In the genomic region with DNA sequence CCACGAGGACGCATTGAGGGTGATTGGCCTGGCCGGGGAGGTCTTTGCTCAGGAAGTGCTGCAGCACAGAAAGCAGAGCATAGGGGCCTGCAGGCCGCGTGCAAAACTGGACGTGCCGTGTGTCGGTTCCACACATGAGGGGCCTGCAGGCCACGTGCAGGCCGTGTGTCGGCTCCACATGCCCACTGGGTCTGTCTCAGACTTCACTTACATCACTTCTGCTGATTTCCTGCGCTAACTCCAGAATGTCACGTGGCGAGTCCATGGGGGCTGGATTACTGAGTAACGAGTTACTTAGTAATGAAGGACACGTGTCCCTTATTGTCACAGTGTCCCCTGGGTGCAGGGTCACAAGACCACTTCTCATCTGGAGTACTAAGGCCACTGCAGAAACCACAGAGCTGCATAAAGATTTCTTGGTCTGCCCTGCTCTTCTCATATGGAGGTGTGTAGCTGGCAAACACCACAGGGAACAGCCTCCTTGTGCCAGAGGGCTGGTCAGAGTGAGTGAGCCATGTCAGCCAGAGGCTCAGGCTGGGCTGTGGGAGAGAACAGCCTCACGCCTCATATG, we compare ENCODE assay signal across 14 cellular contexts.
DNase-seq lines count a peak whose midpoint lies in the region; ATAC-seq and TF ChIP-seq lines count a peak whose summit lies in the region.
"Had no signal": no experiment of that assay in that cellular context is flagged by ENCODE, and none has a peak within 500 bp of the region (broad histone marks: within the 10 kb centered on the region; RNA-seq: fewer than 3 reads in every experiment).

No MANE protein-coding gene starts in this region.

- DNase-seq in heart right ventricle (no peak), Right ventricle myocardium superior (no peak), WTC11 (ENCODE audit: low spot score) (no peak), left lobe of liver (ENCODE audit: low spot score) (peak; percentile 64)
- no peak for DNase-seq in stimulated activated naive B cell treated with anti-CD40 and anti-IgM and Interleukin-4, amounts not matched to agents 10 μg/mL and 1 μg/mL and 100 μg/mL, for 72 hours
- DNase-seq: activated CD4-positive, alpha-beta T cell treated with anti-CD3 and anti-CD28 coated beads for 48 hours; caudate nucleus; NCI-H1417; NCI-H345; nucleus accumbens; T-helper 9 cell had no signal

- H3K4me1 ChIP-seq in heart right ventricle = no peaks in the 10 kb centered on the region

- 83 to 87% methylated on average over 17 of the region's 17 CpGs for WGBS in heart right ventricle, 2 donors

- no peaks in the 10 kb centered on the region for H3K9me3 Mint-ChIP-seq in WTC11
- H3K9me3 Mint-ChIP-seq in stimulated activated naive B cell treated with anti-CD40 and anti-IgM and Interleukin-4, amounts not matched to agents 10 μg/mL and 1 μg/mL and 100 μg/mL, for 72 hours = no peaks in the 10 kb centered on the region

- H3K4me3 Mint-ChIP-seq in WTC11 = no peak overlapping the region
- no peak overlapping the region for H3K4me3 Mint-ChIP-seq in stimulated activated naive B cell treated with anti-CD40 and anti-IgM and Interleukin-4, amounts not matched to agents 10 μg/mL and 1 μg/mL and 100 μg/mL, for 72 hours

- H3K36me3 Mint-ChIP-seq in WTC11 = peaks cover 29% of the 10 kb centered on the region
- H3K36me3 Mint-ChIP-seq in stimulated activated naive B cell treated with anti-CD40 and anti-IgM and Interleukin-4, amounts not matched to agents 10 μg/mL and 1 μg/mL and 100 μg/mL, for 72 hours = peaks cover 38 to 66% of the 10 kb centered on the region in 2 donors

- H3K4me3 ChIP-seq in heart right ventricle = no peak overlapping the region

- peak overlapping the region; percentile 61 for H3K27ac Mint-ChIP-seq in WTC11
- peak overlapping the region; percentile 62 for H3K27ac Mint-ChIP-seq in stimulated activated naive B cell treated with anti-CD40 and anti-IgM and Interleukin-4, amounts not matched to agents 10 μg/mL and 1 μg/mL and 100 μg/mL, for 72 hours

- TF ChIP-seq CTCF in heart right ventricle (IDR thresholded peaks at IDR 0.05) (no peak), WTC11 (IDR thresholded peaks at IDR 0.05) (no peak)

- H3K4me1 Mint-ChIP-seq in WTC11 = peaks cover 45% of the 10 kb centered on the region
- H3K4me1 Mint-ChIP-seq in stimulated activated naive B cell treated with anti-CD40 and anti-IgM and Interleukin-4, amounts not matched to agents 10 μg/mL and 1 μg/mL and 100 μg/mL, for 72 hours = peaks cover 7 to 19% of the 10 kb centered on the region in 2 donors

- peaks cover 0 to 90% (median 22%) of the 10 kb centered on the region in 9 donors for H3K36me3 ChIP-seq in heart right ventricle

- ATAC-seq in heart right ventricle (peak in 5 of 8 donors; percentile 14 to 51 (median 31)), Right ventricle myocardium superior (ENCODE audit: poor library complexity) (no peak), WTC11 (peak; percentile 35), left lobe of liver (peak; percentile 68), HG03108 (IDR thresholded peaks at IDR 0.05; ENCODE audit: unreplicated experiment) (no peak), GM21619 (IDR thresholded peaks at IDR 0.05; ENCODE audit: unreplicated experiment) (no peak), GM21825 (IDR thresholded peaks at IDR 0.05; ENCODE audit: unreplicated experiment) (no peak)
- ATAC-seq in stimulated activated naive B cell treated with anti-CD40 and anti-IgM and Interleukin-4, amounts not matched to agents 10 μg/mL and 1 μg/mL and 100 μg/mL, for 72 hours (replicated peaks) = no peak

- no peaks in the 10 kb centered on the region for H3K9me3 ChIP-seq in heart right ventricle

- H3K27me3 ChIP-seq in heart right ventricle = no peaks in the 10 kb centered on the region

- CTCF ChIA-PET in WTC11 (lab: Charles Lee) = interaction anchor here (0.5 to 1.2 kb wide), 2 partner anchors 27 to 123 kb away, joined by 3 read pairs; no protein-coding TSS in a partner anchor

- POLR2A ChIA-PET in WTC11 (lab: Charles Lee) = interaction anchor here (0.6 kb wide), 1 partner anchor 10 kb away, joined by 3 read pairs; no protein-coding TSS in a partner anchor

- no peak overlapping the region for H3K27ac ChIP-seq in heart right ventricle

- H3K27me3 Mint-ChIP-seq in WTC11 (ENCODE audit: low read depth) = no peaks in the 10 kb centered on the region
- no peaks in the 10 kb centered on the region for H3K27me3 Mint-ChIP-seq in stimulated activated naive B cell treated with anti-CD40 and anti-IgM and Interleukin-4, amounts not matched to agents 10 μg/mL and 1 μg/mL and 100 μg/mL, for 72 hours

- intact Hi-C loops in heart right ventricle (cut with DNase I) = no loop called here
- intact Hi-C loops in Right ventricle myocardium superior (cut with DNase I) = no loop called here

TF ChIP-seq in WTC11, 78 proteins besides CTCF, POLR2A, EP300 and RAD21:
- TF ChIP-seq, protein P1, sequence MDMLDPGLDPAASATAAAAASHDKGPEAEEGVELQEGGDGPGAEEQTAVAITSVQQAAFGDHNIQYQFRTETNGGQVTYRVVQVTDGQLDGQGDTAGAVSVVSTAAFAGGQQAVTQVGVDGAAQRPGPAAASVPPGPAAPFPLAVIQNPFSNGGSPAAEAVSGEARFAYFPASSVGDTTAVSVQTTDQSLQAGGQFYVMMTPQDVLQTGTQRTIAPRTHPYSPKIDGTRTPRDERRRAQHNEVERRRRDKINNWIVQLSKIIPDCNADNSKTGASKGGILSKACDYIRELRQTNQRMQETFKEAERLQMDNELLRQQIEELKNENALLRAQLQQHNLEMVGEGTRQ (CRISPR knock-in tag; IDR thresholded peaks at IDR 0.05) = peak; percentile 28; the same call in 1 of the 2 replicates
- no peak for TF ChIP-seq IRF2 (CRISPR knock-in tag; IDR thresholded peaks at IDR 0.05; ENCODE audit: borderline replicate concordance, low read depth)

Comparison
In these comparisons a context has a peak if more than half of its experiments do, and no peak if none do; other contexts are left out.
1. ATAC-seq: peak in heart right ventricle (5 of 8), WTC11 (single experiment) and left lobe of liver (single experiment); none in Right ventricle myocardium superior (single experiment), stimulated activated naive B cell treated with anti-CD40 and anti-IgM and Interleukin-4, amounts not matched to agents 10 μg/mL and 1 μg/mL and 100 μg/mL, for 72 hours (0 of 2), HG03108 (single experiment), GM21619 (single experiment) and GM21825 (single experiment).